ENCODE assay signal across 35 cellular contexts in genomic region chr19:46209051-46209450, GRCh38. TPM values are rescaled to one million over a fixed set of nuclear protein-coding genes. Genes with fewer than 3 reads are reported as not detected.
DNase-seq lines count a peak whose midpoint lies in the region; ATAC-seq, FAIRE-seq and TF ChIP-seq lines count a peak whose summit lies in the region.
"Had no signal": no experiment of that assay in that cellular context is flagged by ENCODE, and none has a peak within 500 bp of the region (broad histone marks: within the 10 kb centered on the region; RNA-seq: fewer than 3 reads in every experiment).

No MANE protein-coding gene starts in this region.

- H3K36me3 ChIP-seq in esophagus squamous epithelium = no peaks in the 10 kb centered on the region
- no peaks in the 10 kb centered on the region for H3K36me3 ChIP-seq in aorta (ENCODE audit: control insufficient read depth in 1 of 2, insufficient read depth in 2 of 2, low read length in 1 of 2)
- H3K36me3 ChIP-seq: breast epithelium, heart right ventricle, Peyer's patch, tibial artery had no signal

- TF ChIP-seq CTCF in RWPE1 (conservative IDR thresholded peaks at IDR 0.05; ENCODE audit: low read depth) = no peak
- no peak for TF ChIP-seq CTCF in esophagus squamous epithelium (IDR thresholded peaks at IDR 0.05)

- H3K27ac Mint-ChIP-seq in activated CD4-positive, alpha-beta T cell treated with anti-CD3 and anti-CD28 coated beads, Interleukin-2, amount 10 ng/mL, durations not matched to agents 7 days and 5 days = peak overlapping the region; percentile 34
- H3K27ac Mint-ChIP-seq: activated CD8-positive, alpha-beta memory T cell treated with anti-CD3 and anti-CD28 coated beads, Interleukin-2, amount 10 ng/mL, durations not matched to agents 7 days and 5 days; activated naive CD4-positive, alpha-beta T cell treated with anti-CD3 and anti-CD28 coated beads for 36 hours; B cell; CD8-positive, alpha-beta T cell; T-cell had no signal

- intact Hi-C loops in esophagus squamous epithelium (cut with DNase I) (no loop called here), aorta (cut with DNase I) (no loop called here)

- H3K4me3 Mint-ChIP-seq in activated CD4-positive, alpha-beta T cell treated with anti-CD3 and anti-CD28 coated beads, Interleukin-2, amount 10 ng/mL, durations not matched to agents 7 days and 5 days = no peak overlapping the region
- H3K4me3 Mint-ChIP-seq: activated CD8-positive, alpha-beta memory T cell treated with anti-CD3 and anti-CD28 coated beads, Interleukin-2, amount 10 ng/mL, durations not matched to agents 7 days and 5 days; activated naive CD4-positive, alpha-beta T cell treated with anti-CD3 and anti-CD28 coated beads for 36 hours; B cell; CD8-positive, alpha-beta T cell; T-cell had no signal

- FAIRE-seq in H54 (lab: Jason Lieb, UNC) = no peak
- FAIRE-seq: G401.6, GM19239 had no signal

- CTCF ChIA-PET in activated CD4-positive, alpha-beta T cell treated with anti-CD3 and anti-CD28 coated beads, Interleukin-2, amount 10 ng/mL, durations not matched to agents 7 days and 5 days (lab: Charles Lee) = no interaction called here
- CTCF ChIA-PET in RWPE1 (lab: Yijun Ruan, JAX) = no interaction called here

- H3K9me3 ChIP-seq in esophagus squamous epithelium (no peaks in the 10 kb centered on the region), aorta (ENCODE audit: control insufficient read depth, low read length) (no peaks in the 10 kb centered on the region)
- H3K9me3 ChIP-seq: breast epithelium, heart right ventricle, Peyer's patch, tibial artery had no signal

- peaks cover 15 to 72% (median 31%) of the 10 kb centered on the region in 3 donors for H3K4me1 ChIP-seq in esophagus squamous epithelium
- no peaks in the 10 kb centered on the region for H3K4me1 ChIP-seq in aorta (ENCODE audit: control insufficient read depth in 1 of 2, insufficient read depth in 2 of 2, low read length in 2 of 2)
- H3K4me1 ChIP-seq: Peyer's patch had no signal

- H3K27ac ChIP-seq in RWPE1 = peak overlapping the region; percentile 91
- peak overlapping the region in 3 of 4 donors; percentile 40 to 77 (median 71) for H3K27ac ChIP-seq in esophagus squamous epithelium
- H3K27ac ChIP-seq in aorta (ENCODE audit: low read depth in 1 of 2, low read length in 2 of 2) = no peak overlapping the region
- H3K27ac ChIP-seq: heart right ventricle, parathyroid adenoma, Peyer's patch, tibial artery had no signal

- 20 to 29% methylated on average over 1 to 3 of the region's 3 CpGs for WGBS in esophagus squamous epithelium, 2 donors
- 66 to 71% methylated on average over 3 of the region's 3 CpGs for WGBS in aorta, 2 donors

- H3K27me3 ChIP-seq in esophagus squamous epithelium (peaks cover 0 to 21% (median 0%) of the 10 kb centered on the region in 4 donors), aorta (ENCODE audit: control insufficient read depth in 1 of 2, insufficient read depth in 2 of 2, low read length in 1 of 2) (no peaks in the 10 kb centered on the region)
- H3K27me3 ChIP-seq: breast epithelium, Peyer's patch had no signal

- TF ChIP-seq POLR2A in esophagus squamous epithelium (IDR thresholded peaks at IDR 0.05) (no peak), H54 (IDR thresholded peaks at IDR 0.05; ENCODE audit: low read depth, low read length) (no peak)

- H3K9me3 Mint-ChIP-seq in activated CD4-positive, alpha-beta T cell treated with anti-CD3 and anti-CD28 coated beads, Interleukin-2, amount 10 ng/mL, durations not matched to agents 7 days and 5 days = no peaks in the 10 kb centered on the region
- H3K9me3 Mint-ChIP-seq: activated naive CD4-positive, alpha-beta T cell treated with anti-CD3 and anti-CD28 coated beads for 36 hours; CD8-positive, alpha-beta T cell; T-cell had no signal

- no peak overlapping the region for H3K4me3 ChIP-seq in esophagus squamous epithelium
- H3K4me3 ChIP-seq in aorta (ENCODE audit: low read length in 2 of 2) = no peak overlapping the region
- H3K4me3 ChIP-seq: breast epithelium, heart right ventricle, Peyer's patch, smooth muscle cell, tibial artery had no signal

- POLR2A ChIA-PET in activated CD4-positive, alpha-beta T cell treated with anti-CD3 and anti-CD28 coated beads, Interleukin-2, amount 10 ng/mL, durations not matched to agents 7 days and 5 days (lab: Charles Lee) = no interaction called here
- POLR2A ChIA-PET in RWPE1 (lab: Yijun Ruan, JAX; ENCODE audit: low non-redundant PET) = no interaction called here

- peak; percentile 8 for DNase-seq in activated CD4-positive, alpha-beta T cell treated with anti-CD3 and anti-CD28 coated beads, Interleukin-2, amount 10 ng/mL, durations not matched to agents 7 days and 5 days
- DNase-seq in activated CD4-positive, alpha-beta T cell treated with anti-CD3 and anti-CD28 coated beads, Interleukin-2, amount 50 U/mL, for 1 hour = no peak
- DNase-seq in RWPE1 (ENCODE audit: low spot score) = no peak
- no peak for DNase-seq in esophagus squamous epithelium (lab: John Stamatoyannopoulos, UW)
- DNase-seq in aorta = peak; percentile 1 to 21
- DNase-seq in H54 (ENCODE audit: insufficient read length, low spot score) = no peak
- DNase-seq: activated CD4-positive, alpha-beta T cell treated with anti-CD3 and anti-CD28 coated beads for 4 hours; activated CD8-positive, alpha-beta memory T cell treated with anti-CD3 and anti-CD28 coated beads, Interleukin-2, amount 10 ng/mL, durations not matched to agents 7 days and 5 days; activated naive CD4-positive, alpha-beta T cell treated with anti-CD3 and anti-CD28 coated beads for 36 hours; activated T-cell treated with anti-CD3 and anti-CD28 coated beads, Interleukin-2, amount 50 U/mL, for 48 hours; amniotic stem cell; CD8-positive, alpha-beta T cell; DMS153; effector CD8-positive, alpha-beta T cell; foreskin melanocyte; heart right ventricle; Kasumi-1; NCI-H1694 treated with DMSO at 0.1 percent for 48 hours; NCI-H526; Peyer's patch; stimulated activated CD4-positive, alpha-beta T cell treated with anti-CD3 and anti-CD28 coated beads, Interleukin-2, amount 100 ng/mL, for 24 hours; T-cell; tibial artery had no signal

- ATAC-seq in aorta (ENCODE audit: low FRiP score) (no peak), GM18861 (IDR thresholded peaks at IDR 0.05; ENCODE audit: unreplicated experiment) (no peak), HG02973 (IDR thresholded peaks at IDR 0.05; ENCODE audit: unreplicated experiment) (no peak)
- ATAC-seq: activated CD8-positive, alpha-beta memory T cell treated with anti-CD3 and anti-CD28 coated beads, Interleukin-2, amount 10 ng/mL, durations not matched to agents 7 days and 5 days; CD8-positive, alpha-beta T cell; heart right ventricle; T-cell had no signal

- H3K27me3 Mint-ChIP-seq in activated CD4-positive, alpha-beta T cell treated with anti-CD3 and anti-CD28 coated beads, Interleukin-2, amount 10 ng/mL, durations not matched to agents 7 days and 5 days = peaks cover 14% of the 10 kb centered on the region

- H3K4me1 Mint-ChIP-seq in activated CD4-positive, alpha-beta T cell treated with anti-CD3 and anti-CD28 coated beads, Interleukin-2, amount 10 ng/mL, durations not matched to agents 7 days and 5 days = peaks cover 13% of the 10 kb centered on the region
- H3K4me1 Mint-ChIP-seq: activated CD8-positive, alpha-beta memory T cell treated with anti-CD3 and anti-CD28 coated beads, Interleukin-2, amount 10 ng/mL, durations not matched to agents 7 days and 5 days; B cell had no signal

- no peaks in the 10 kb centered on the region for H3K36me3 Mint-ChIP-seq in activated CD4-positive, alpha-beta T cell treated with anti-CD3 and anti-CD28 coated beads, Interleukin-2, amount 10 ng/mL, durations not matched to agents 7 days and 5 days (ENCODE audit: low read depth)
- H3K36me3 Mint-ChIP-seq: activated CD8-positive, alpha-beta memory T cell treated with anti-CD3 and anti-CD28 coated beads, Interleukin-2, amount 10 ng/mL, durations not matched to agents 7 days and 5 days; CD8-positive, alpha-beta T cell; T-cell had no signal

RNA-seq across cellular contexts. Expression of gene IGFL1, which starts 20.5 kb away (rescaled TPM):
- total RNA-seq in activated CD4-positive, alpha-beta T cell treated with anti-CD3 and anti-CD28 coated beads, Interleukin-2, amount 10 ng/mL, durations not matched to agents 7 days and 5 days = not detected
- total RNA-seq in esophagus squamous epithelium (10 to 100 TPM in 3 of 4 donors, 1 to 10 TPM in 1; 2.9 to 46.0 (median 22.0) TPM), aorta (not detected)
- not detected for polyA plus RNA-seq in aorta
- total RNA-seq: activated CD8-positive, alpha-beta memory T cell treated with anti-CD3 and anti-CD28 coated beads, Interleukin-2, amount 10 ng/mL, durations not matched to agents 7 days and 5 days; activated naive CD4-positive, alpha-beta T cell treated with anti-CD3 and anti-CD28 coated beads for 36 hours; B cell; breast epithelium; CD8-positive, alpha-beta T cell; epithelial cell of proximal tubule; heart right ventricle; lung microvascular endothelial cell; Peyer's patch; SK-MEL-5; smooth muscle cell; T-cell had no signal
- polyA plus RNA-seq: heart right ventricle, neural cell, smooth muscle cell had no signal

Comparison
In these comparisons a context has a peak if more than half of its experiments do, and no peak if none do; other contexts are left out.
1. DNase-seq: peak in activated CD4-positive, alpha-beta T cell treated with anti-CD3 and anti-CD28 coated beads, Interleukin-2, amount 10 ng/mL, durations not matched to agents 7 days and 5 days (single experiment) and aorta (2 of 2); none in activated CD4-positive, alpha-beta T cell treated with anti-CD3 and anti-CD28 coated beads, Interleukin-2, amount 50 U/mL, for 1 hour (single experiment), RWPE1 (single experiment), esophagus squamous epithelium (single experiment) and H54 (single experiment).
2. H3K27ac ChIP-seq: peak in RWPE1 (single experiment) and esophagus squamous epithelium (3 of 4); none in aorta (0 of 2).